24 cellular contexts compared by ENCODE assay signal in genomic region chr5:179377421-179378115, GRCh38. TPM values are rescaled to one million over a fixed set of nuclear protein-coding genes. Genes with fewer than 3 reads are reported as not detected.
DNase-seq lines count a peak whose midpoint lies in the region; ATAC-seq and TF ChIP-seq lines count a peak whose summit lies in the region.
"Had no signal": no experiment of that assay in that cellular context is flagged by ENCODE, and none has a peak within 500 bp of the region (broad histone marks: within the 10 kb centered on the region; RNA-seq: fewer than 3 reads in every experiment).

No MANE protein-coding gene starts in this region.

- 71% methylated on average over 5 of the region's 17 CpGs for WGBS in right lobe of liver (ENCODE audit: insufficient coverage, low coverage, low lambda C conversion rate, missing lambda C conversion rate)

- intact Hi-C loops in right lobe of liver (cut with DNase I), result no loop called here

- ATAC-seq in right lobe of liver, result no peak
- ATAC-seq: activated T-cell treated with anti-CD3 and anti-CD28 coated beads, Interleukin-2, amount 50 U/mL, for 72 hours; lower lobe of right lung had no signal

- H3K36me3 ChIP-seq in right lobe of liver, result no peaks in the 10 kb centered on the region
- H3K36me3 ChIP-seq: cardiac muscle cell, lower lobe of right lung, vagina had no signal

- no peaks in the 10 kb centered on the region for H3K9me3 ChIP-seq in right lobe of liver
- H3K9me3 ChIP-seq: lower lobe of right lung, vagina had no signal

- TF ChIP-seq CTCF in GM13976 (IDR thresholded peaks at IDR 0.05; ENCODE audit: borderline replicate concordance, control extremely low read depth, extremely low read depth, insufficient read depth, missing control alignments) (no peak), WI38 (IDR thresholded peaks at IDR 0.05; ENCODE audit: low read depth, low read length) (no peak), right lobe of liver (IDR thresholded peaks at IDR 0.05) (no peak)

- peak overlapping the region in 1 of 3 donors; percentile 16 for H3K27ac ChIP-seq in right lobe of liver
- peak overlapping the region in 13 of 21 experiments; percentile 13 to 86 (median 65) for H3K27ac ChIP-seq in skin epidermis
- H3K27ac ChIP-seq: cardiac muscle cell, lower lobe of right lung, vagina had no signal

- no peak for TF ChIP-seq POLR2A in right lobe of liver (IDR thresholded peaks at IDR 0.05)

- no peaks in the 10 kb centered on the region for H3K4me1 ChIP-seq in right lobe of liver
- H3K4me1 ChIP-seq: lower lobe of right lung, vagina had no signal

- H3K4me3 ChIP-seq in WI38 (ENCODE audit: low read depth, low read length) (peak overlapping the region; percentile 18; the same call in 1 of the 2 replicates), right lobe of liver (no peak overlapping the region), skin epidermis (no peak overlapping the region)
- H3K4me3 ChIP-seq: cardiac muscle cell, lower lobe of right lung, vagina had no signal

- in situ Hi-C loops in GM13976 (cut with MboI; ENCODE audit: low sequenced_read_pairs, unreplicated experiment), result no loop called here
- in situ Hi-C loops in G401 (cut with HindIII; ENCODE audit: low sequenced_read_pairs), result no loop called here

- no peaks in the 10 kb centered on the region for H3K27me3 ChIP-seq in right lobe of liver
- H3K27me3 ChIP-seq: cardiac muscle cell, vagina had no signal

- DNase-seq in GM13976 (ENCODE audit: low spot score), result peak; percentile 19
- peak in 2 of 3 donors; percentile 31 to 40 for DNase-seq in right lobe of liver
- DNase-seq in NCI-H2227 (lab: John Stamatoyannopoulos, UW; ENCODE audit: unreplicated experiment), result no peak
- DNase-seq in G401 (ENCODE audit: low spot score), result no peak
- no peak for DNase-seq in epidermal melanocyte (ENCODE audit: insufficient read length, low spot score)
- no peak for DNase-seq in C1 segment of cervical spinal cord (lab: John Stamatoyannopoulos, UW)
- DNase-seq: activated CD4-positive, CD25-positive, alpha-beta regulatory T cell treated with anti-CD3 and anti-CD28 coated beads, Interleukin-2, amount 50 U/mL, for 72 hours; activated naive CD4-positive, alpha-beta T cell treated with anti-CD3 and anti-CD28 coated beads, Interleukin-2, amount 10 ng/mL, durations not matched to agents 7 days and 5 days; activated T-cell treated with anti-CD3 and anti-CD28 coated beads, Interleukin-2, amount 50 U/mL, for 72 hours; foreskin melanocyte; hypothalamus; KBM-7; lower lobe of right lung; NCI-H1694; NCI-H2171 treated with DMSO at 0.1 percent for 48 hours; NCI-H69; retina; stimulated activated CD8-positive, alpha-beta memory T cell treated with anti-CD3 and anti-CD28 coated beads, Interleukin-4, amount 100 ng/mL, for 48 hours had no signal

RNA-seq across cellular contexts. Expression of gene ADAMTS2, which starts 32.3 kb away (rescaled TPM):
- total RNA-seq in right lobe of liver, result 10 to 100 TPM in 5 of 6 experiments, 1 to 10 TPM in 1; 6.3 to 18.9 (median 13.5) TPM
- not detected in 2 replicates for total RNA-seq in G401 (2014; rRNA removed; shearing (Covaris generic))
- total RNA-seq: activated CD8-positive, alpha-beta memory T cell treated with anti-CD3 and anti-CD28 coated beads for 36 hours; activated T-cell treated with anti-CD3 and anti-CD28 coated beads, Interleukin-2, amount 50 U/mL, for 72 hours; dermis microvascular lymphatic vessel endothelial cell had no signal

Comparison
In these comparisons a context has a peak if more than half of its experiments do, and no peak if none do; other contexts are left out.
1. DNase-seq: peak in GM13976 (single experiment) and right lobe of liver (2 of 3); none in NCI-H2227 (single experiment), G401 (single experiment), epidermal melanocyte (single experiment) and C1 segment of cervical spinal cord (0 of 14).